In the genomic region with DNA sequence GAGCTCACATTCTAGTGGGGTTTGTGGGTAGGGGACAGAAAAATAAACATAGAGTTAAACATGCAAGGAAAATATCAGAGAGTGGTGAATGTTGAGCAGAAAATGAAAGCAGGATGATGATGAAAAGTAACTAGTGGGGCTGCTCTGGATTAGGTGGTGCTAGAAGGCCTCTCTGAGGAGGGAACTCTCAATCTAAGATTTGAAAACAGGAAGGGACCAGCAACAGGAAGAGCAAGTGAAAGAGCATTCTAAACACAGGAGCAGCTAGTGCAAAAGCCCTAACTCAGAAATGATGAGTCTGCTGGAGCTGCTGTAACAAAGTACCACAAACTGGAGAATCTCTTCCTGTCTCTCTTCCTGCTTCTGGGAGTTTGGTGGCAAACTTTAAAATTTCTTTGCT, we compare ENCODE assay signal across 15 cellular contexts.
DNase-seq lines count a peak whose midpoint lies in the region; ATAC-seq, FAIRE-seq and TF ChIP-seq lines count a peak whose summit lies in the region.
"Had no signal": no experiment of that assay in that cellular context is flagged by ENCODE, and none has a peak within 500 bp of the region (broad histone marks: within the 10 kb centered on the region; RNA-seq: fewer than 3 reads in every experiment).

No MANE protein-coding gene starts in this region.

- no peak overlapping the region for H3K4ac ChIP-seq in H1 (replicated peaks; ENCODE audit: insufficient read length, low read depth, low read length)

- H3K79me2 ChIP-seq in H1 (ENCODE audit: control insufficient read depth in 1 of 2, insufficient read depth in 2 of 2, low read length in 2 of 2) = no peaks in the 10 kb centered on the region

- no peak overlapping the region for H4K8ac ChIP-seq in H1 (ENCODE audit: extremely low read depth, insufficient read depth, low read length)

- CTCF ChIA-PET in H1 (lab: Charles Lee; ENCODE audit: partially characterized antibody) = interaction anchor here (0.6 to 2.8 kb wide), 3 partner anchors 13 to 37 kb away, joined by 3 to 10 read pairs (median 3); no protein-coding TSS in a partner anchor

- no peak overlapping the region for H3K18ac ChIP-seq in H1 (ENCODE audit: extremely low read depth, low read length)

- no peak overlapping the region for H2AK5ac ChIP-seq in H1 (ENCODE audit: low read depth, low read length)

- no peak for TF ChIP-seq RAD21 in H1 (IDR thresholded peaks at IDR 0.05 in 1 of 2, conservative IDR thresholded peaks at IDR 0.05 in 1 of 2; ENCODE audit: low read depth in 2 of 2, low read length in 2 of 2)

- H3K79me1 ChIP-seq in H1 (ENCODE audit: low read depth, low read length) = no peaks in the 10 kb centered on the region

- no peak for FAIRE-seq in H1 (lab: Jason Lieb, UNC)
- FAIRE-seq: endothelial cell of umbilical vein had no signal

- H3K27ac ChIP-seq in H1 (ENCODE audit: low read depth, low read length) = no peak overlapping the region
- H3K27ac ChIP-seq: C4-2B, RWPE1, sigmoid colon, tibial artery had no signal

- H2AFZ ChIP-seq in H1 (ENCODE audit: low read length) = peak overlapping the region; percentile 94; the same call in 1 of the 2 replicates

- H2BK12ac ChIP-seq in H1 (ENCODE audit: low read depth, low read length) = no peak overlapping the region

- TF ChIP-seq CTCF in H1 (IDR thresholded peaks at IDR 0.05; ENCODE audit: control extremely low read depth in 1 of 3, insufficient read depth in 1 of 3, low read depth in 1 of 3, low read length in 3 of 3) = no peak

- peak; percentile 59 for ATAC-seq in GM18868 (IDR thresholded peaks at IDR 0.05; ENCODE audit: unreplicated experiment)
- peak; percentile 74 for ATAC-seq in GM21717 (IDR thresholded peaks at IDR 0.05; ENCODE audit: unreplicated experiment)
- peak; percentile 59 for ATAC-seq in HG03354 (IDR thresholded peaks at IDR 0.05; ENCODE audit: poor library complexity, severe bottlenecking, unreplicated experiment)
- ATAC-seq: mucosa of descending colon had no signal

- H3K4me3 ChIP-seq in H1 (ENCODE audit: extremely low read depth in 1 of 4, insufficient read depth in 2 of 4, low read depth in 3 of 4, low read length in 4 of 4) = no peak overlapping the region
- H3K4me3 ChIP-seq: mucosa of descending colon, sigmoid colon, tibial artery had no signal

- no peak overlapping the region for H3K9ac ChIP-seq in H1 (replicated peaks in 1 of 4; ENCODE audit: extremely low read depth in 1 of 4, low read depth in 3 of 4, low read length in 3 of 4)

- no peaks in the 10 kb centered on the region for H3K4me1 ChIP-seq in H1 (replicated peaks in 1 of 4; ENCODE audit: control insufficient read depth in 3 of 4, insufficient read depth in 4 of 4, low read length in 3 of 4)
- H3K4me1 ChIP-seq: sigmoid colon, tibial artery had no signal

- H4K91ac ChIP-seq in H1 (replicated peaks; ENCODE audit: insufficient read length, low read length) = no peak overlapping the region

- H3K56ac ChIP-seq in H1 (replicated peaks; ENCODE audit: insufficient read length, low read depth, low read length) = no peak overlapping the region

- H3K27me3 ChIP-seq in H1 (replicated peaks in 1 of 4; ENCODE audit: control insufficient read depth in 3 of 4, extremely low read depth in 1 of 4, insufficient read depth in 3 of 4, low read length in 3 of 4) = no peaks in the 10 kb centered on the region
- H3K27me3 ChIP-seq: sigmoid colon, tibial artery had no signal

- no peak overlapping the region for H3K14ac ChIP-seq in H1 (ENCODE audit: insufficient read length)

- no peak for DNase-seq in H1 (ENCODE audit: low read depth in 1 of 2, low spot score in 2 of 2)
- no peak for DNase-seq in NK-92 treated with Interleukin-12 subunit alpha and Interleukin-12 subunit beta, amount 100 ng/mL, for 24 hours (lab: John Stamatoyannopoulos, UW)
- no peak for DNase-seq in activated gamma-delta T cell treated with Interleukin-2 at 50 U/mL for 16 hours
- no peak for DNase-seq in NAMALWA (ENCODE audit: low spot score)
- DNase-seq in posterior cingulate gyrus = no peak
- DNase-seq: activated T-cell treated with anti-CD3 and anti-CD28 coated beads, Interleukin-2, amount 50 U/mL, for 1 hour; mucosa of descending colon; sigmoid colon; tibial artery had no signal

- no peaks in the 10 kb centered on the region for H3K23me2 ChIP-seq in H1 (ENCODE audit: low read depth, low read length)

- H2BK20ac ChIP-seq in H1 (ENCODE audit: low read length) = no peak overlapping the region

- no peak overlapping the region for H4K5ac ChIP-seq in H1 (ENCODE audit: insufficient read length, low read depth, low read length)

- intact Hi-C loops in posterior cingulate gyrus (cut with DNase I) = no loop called here

- H4K20me1 ChIP-seq in H1 (replicated peaks in 1 of 2; ENCODE audit: control insufficient read depth in 1 of 2, insufficient read depth in 2 of 2, low read length in 2 of 2) = no peaks in the 10 kb centered on the region

- H2BK5ac ChIP-seq in H1 (ENCODE audit: low read depth, low read length) = no peak overlapping the region

- no peak overlapping the region for H3K23ac ChIP-seq in H1 (ENCODE audit: insufficient read length)

- POLR2A ChIA-PET in H1 (lab: Charles Lee; ENCODE audit: partially characterized antibody) = no interaction called here

- no peak for TF ChIP-seq POLR2A in H1 (IDR thresholded peaks at IDR 0.05; ENCODE audit: control extremely low read depth in 1 of 2, low read depth in 2 of 2, low read length in 2 of 2)

- no peaks in the 10 kb centered on the region for H3K36me3 ChIP-seq in H1 (ENCODE audit: control insufficient read depth in 2 of 4, insufficient read depth in 4 of 4, low read length in 3 of 4)
- H3K36me3 ChIP-seq: sigmoid colon, tibial artery had no signal

- no peak for TF ChIP-seq EP300 in H1 (IDR thresholded peaks at IDR 0.05; ENCODE audit: borderline replicate concordance in 1 of 2, low read depth in 2 of 2, low read length in 2 of 2)

- H3K9me3 ChIP-seq in H1 (ENCODE audit: insufficient read depth in 2 of 2, low read depth in 1 of 2, low read length in 1 of 2) = no peaks in the 10 kb centered on the region
- H3K9me3 ChIP-seq: mucosa of descending colon, sigmoid colon, tibial artery had no signal

- no peak overlapping the region for H2BK15ac ChIP-seq in H1 (ENCODE audit: low read length)

- H3K4me2 ChIP-seq in H1 (ENCODE audit: insufficient read depth in 1 of 2, low read depth in 2 of 2, low read length in 2 of 2) = no peak overlapping the region

- no peak overlapping the region for H2BK120ac ChIP-seq in H1 (replicated peaks; ENCODE audit: low read depth, low read length)
